10 cellular contexts compared by ENCODE assay signal in genomic region chr1:94961994-94962744, GRCh38. TPM values are rescaled to one million over a fixed set of nuclear protein-coding genes. Genes with fewer than 3 reads are reported as not detected.
DNase-seq lines count a peak whose midpoint lies in the region; ATAC-seq, FAIRE-seq and TF ChIP-seq lines count a peak whose summit lies in the region.
"Had no signal": no experiment of that assay in that cellular context is flagged by ENCODE, and none has a peak within 500 bp of the region (broad histone marks: within the 10 kb centered on the region; RNA-seq: fewer than 3 reads in every experiment).

No MANE protein-coding gene starts in this region.

- no peaks in the 10 kb centered on the region for H4K20me1 ChIP-seq in astrocyte (ENCODE audit: insufficient read depth, low read length)

- H3K9ac ChIP-seq in astrocyte (ENCODE audit: low read length), result peak overlapping the region; percentile 9

- ATAC-seq in heart left ventricle, result peak in 1 of 4 donors; percentile 53
- ATAC-seq in Right ventricle myocardium inferior, result no peak
- peak; percentile 49 for ATAC-seq in mucosa of descending colon

- peak overlapping the region in 11 of 12 donors; percentile 12 to 57 (median 46) for H3K4me3 ChIP-seq in heart left ventricle
- H3K4me3 ChIP-seq in astrocyte (ENCODE audit: insufficient read depth, low read depth, low read length), result peak overlapping the region; percentile 45
- H3K4me3 ChIP-seq in mucosa of descending colon, result no peak overlapping the region

- no peak for TF ChIP-seq CTCF in heart left ventricle (IDR thresholded peaks at IDR 0.05)
- TF ChIP-seq CTCF in astrocyte (IDR thresholded peaks at IDR 0.05; ENCODE audit: insufficient read depth, low read depth, low read length), result no peak
- no peak for TF ChIP-seq CTCF in mucosa of descending colon (IDR thresholded peaks at IDR 0.05)
- no peak for TF ChIP-seq CTCF in GM13976 (IDR thresholded peaks at IDR 0.05; ENCODE audit: borderline replicate concordance, control extremely low read depth, extremely low read depth, insufficient read depth, missing control alignments)

- H3K79me2 ChIP-seq in astrocyte (ENCODE audit: insufficient read depth, low read length), result no peaks in the 10 kb centered on the region

- no peaks in the 10 kb centered on the region for H3K9me3 ChIP-seq in heart left ventricle
- no peaks in the 10 kb centered on the region for H3K9me3 ChIP-seq in astrocyte (ENCODE audit: insufficient read depth, low read depth, low read length)
- H3K9me3 ChIP-seq in mucosa of descending colon, result no peaks in the 10 kb centered on the region

- H3K27ac Mint-ChIP-seq in astrocyte (ENCODE audit: unreplicated experiment), result no peak overlapping the region

- no peak overlapping the region for H2AFZ ChIP-seq in astrocyte (ENCODE audit: low read depth, low read length)

- in situ Hi-C loops in GM13976 (cut with MboI; ENCODE audit: low sequenced_read_pairs, unreplicated experiment), result no loop called here

- H3K36me3 Mint-ChIP-seq in astrocyte (ENCODE audit: low read depth, unreplicated experiment), result no peaks in the 10 kb centered on the region

- H3K27me3 Mint-ChIP-seq in astrocyte (ENCODE audit: low read depth, unreplicated experiment), result no peaks in the 10 kb centered on the region
- H3K27me3 Mint-ChIP-seq: brain had no signal

- H3K36me3 ChIP-seq in heart left ventricle, result no peaks in the 10 kb centered on the region
- no peaks in the 10 kb centered on the region for H3K36me3 ChIP-seq in astrocyte (ENCODE audit: insufficient read depth, low read length)
- H3K36me3 ChIP-seq in mucosa of descending colon (ENCODE audit: low read depth), result no peaks in the 10 kb centered on the region

- DNase-seq in heart left ventricle (no peak), Right ventricle myocardium inferior (ENCODE audit: missing footprints) (no peak), astrocyte (ENCODE audit: low read depth) (no peak), mucosa of descending colon (no peak), GM13976 (ENCODE audit: low spot score) (no peak), NCI-H82 (lab: John Stamatoyannopoulos, UW) (no peak), hippocampal formation (lab: John Stamatoyannopoulos, UW) (no peak), OCI-M1 (lab: John Stamatoyannopoulos, UW) (no peak)
- DNase-seq: NCI-H774 had no signal

- FAIRE-seq in astrocyte (lab: Jason Lieb, UNC), result no peak

- H3K4me2 ChIP-seq in astrocyte (ENCODE audit: low read length), result peak overlapping the region; percentile 74

- 52 to 63% (median 54%) methylated on average over 5 of the region's 5 CpGs for WGBS in heart left ventricle, 4 donors

- no peak for TF ChIP-seq POLR2A in heart left ventricle (IDR thresholded peaks at IDR 0.05)

- H3K4me1 Mint-ChIP-seq in astrocyte (ENCODE audit: low read depth, unreplicated experiment), result no peaks in the 10 kb centered on the region

- H3K9me3 Mint-ChIP-seq in astrocyte (ENCODE audit: unreplicated experiment), result no peaks in the 10 kb centered on the region

- H3K27me3 ChIP-seq in heart left ventricle (no peaks in the 10 kb centered on the region), astrocyte (ENCODE audit: insufficient read depth, low read length) (no peaks in the 10 kb centered on the region)

- H3K27ac ChIP-seq in heart left ventricle (peak overlapping the region; percentile 48 to 89 (median 78)), astrocyte (ENCODE audit: low read depth, low read length) (no peak overlapping the region)

- H3K4me1 ChIP-seq in heart left ventricle, result peaks cover 0 to 25% (median 7%) of the 10 kb centered on the region in 12 donors
- peaks cover 3% of the 10 kb centered on the region for H3K4me1 ChIP-seq in astrocyte (ENCODE audit: insufficient read depth, low read length)
- H3K4me1 ChIP-seq in mucosa of descending colon (ENCODE audit: low read depth), result peaks cover 7% of the 10 kb centered on the region

- H3K4me3 Mint-ChIP-seq in astrocyte (ENCODE audit: unreplicated experiment), result no peak overlapping the region

- intact Hi-C loops in heart left ventricle (cut with DNase I) (loop anchor here in 3 of 10 donors (5.0 to 10.0 kb wide), 2 partner anchors 35 to 73 kb away; partner anchors contain the start of gene CNN3 (in 2 of the 3)), Right ventricle myocardium inferior (cut with DNase I) (loop anchor here (5.0 kb wide), 1 partner anchor 35 kb away; the partner anchor contains the start of gene CNN3), mucosa of descending colon (cut with DNase I, micrococcal nuclease) (no loop called here)

RNA-seq across cellular contexts. Expression of gene CNN3, which starts 35.3 kb away (rescaled TPM):
- 100 to 1,000 TPM in 1 of 9 donors, 10 to 100 TPM in 8; 53.0 to 115 (median 74.1) TPM for total RNA-seq in heart left ventricle
- 10 to 100 TPM; 23.8 to 63.4 TPM for polyA plus RNA-seq in heart left ventricle
- 57.0 TPM for total RNA-seq in Right ventricle myocardium inferior
- 515 and 538 TPM in 2 replicates for total RNA-seq in astrocyte
- total RNA-seq in mucosa of descending colon, result 100 to 1,000 TPM in 2 of 3 donors, 10 to 100 TPM in 1; 61.3 to 165 (median 129) TPM
